In genomic region chr3:181694805-181695660, GRCh38 we compare ENCODE assay signal across 8 cellular contexts. TPM values are rescaled to one million over a fixed set of nuclear protein-coding genes. Genes with fewer than 3 reads are reported as not detected.
DNase-seq lines count a peak whose midpoint lies in the region; ATAC-seq and TF ChIP-seq lines count a peak whose summit lies in the region.

No MANE protein-coding gene starts in this region.

- H3K4me1 ChIP-seq in prostate gland (replicated peaks): peaks cover 3% of the 10 kb centered on the region

- H3K4me3 ChIP-seq in astrocyte of the cerebellum (ENCODE audit: low read depth, low read length): peak overlapping the region; percentile 44
- peak overlapping the region; percentile 46 for H3K4me3 ChIP-seq in iPS-11a (ENCODE audit: low read depth, low read length)
- peak overlapping the region; percentile 12 to 17 for H3K4me3 ChIP-seq in prostate gland

- 12% methylated on average over 53 of the region's 53 CpGs for WGBS in prostate gland

- intact Hi-C loops in prostate gland (cut with DNase I): no loop called here

- H3K9me3 ChIP-seq in prostate gland: no peaks in the 10 kb centered on the region

- no peaks in the 10 kb centered on the region for H3K36me3 ChIP-seq in prostate gland

- H3K27me3 ChIP-seq in prostate gland (replicated peaks; ENCODE audit: insufficient read depth): peaks cover 14% of the 10 kb centered on the region

- TF ChIP-seq CTCF in astrocyte of the cerebellum (IDR thresholded peaks at IDR 0.05; ENCODE audit: low read depth, low read length, missing control alignments) (peak; percentile 36), prostate gland (IDR thresholded peaks at IDR 0.05) (no peak)

- no peak overlapping the region for H3K27ac ChIP-seq in prostate gland

- in situ Hi-C loops in astrocyte of the cerebellum (cut with HindIII; ENCODE audit: low sequenced_read_pairs): loop anchor here (5.0 kb wide), 2 partner anchors 78 to 987 kb away; no protein-coding TSS in a partner anchor

- ATAC-seq in SK-N-SH treated with all-trans-retinoic acid at 6 μM for 48 hours (no peak), GM19023 (IDR thresholded peaks at IDR 0.05; ENCODE audit: unreplicated experiment) (no peak)

- TF ChIP-seq POLR2A in prostate gland (IDR thresholded peaks at IDR 0.05): no peak

- DNase-seq in DMS53 treated with DMSO at 0.1 percent for 48 hours (lab: John Stamatoyannopoulos, UW; ENCODE audit: unreplicated experiment): peak; percentile 10
- no peak for DNase-seq in astrocyte of the cerebellum (ENCODE audit: low read depth)
- DNase-seq in prostate gland (ENCODE audit: low spot score): no peak
- no peak for DNase-seq in RKO (ENCODE audit: low spot score)
- no peak for DNase-seq in activated T-cell treated with anti-CD3 and anti-CD28 coated beads, Interleukin-2, amount 50 U/mL, for 48 hours

TF ChIP-seq in SK-N-SH treated with all-trans-retinoic acid at 6 μM for 48 hours, 23 proteins besides CTCF, POLR2A, EP300 and RAD21:
- TF ChIP-seq, protein P1, sequence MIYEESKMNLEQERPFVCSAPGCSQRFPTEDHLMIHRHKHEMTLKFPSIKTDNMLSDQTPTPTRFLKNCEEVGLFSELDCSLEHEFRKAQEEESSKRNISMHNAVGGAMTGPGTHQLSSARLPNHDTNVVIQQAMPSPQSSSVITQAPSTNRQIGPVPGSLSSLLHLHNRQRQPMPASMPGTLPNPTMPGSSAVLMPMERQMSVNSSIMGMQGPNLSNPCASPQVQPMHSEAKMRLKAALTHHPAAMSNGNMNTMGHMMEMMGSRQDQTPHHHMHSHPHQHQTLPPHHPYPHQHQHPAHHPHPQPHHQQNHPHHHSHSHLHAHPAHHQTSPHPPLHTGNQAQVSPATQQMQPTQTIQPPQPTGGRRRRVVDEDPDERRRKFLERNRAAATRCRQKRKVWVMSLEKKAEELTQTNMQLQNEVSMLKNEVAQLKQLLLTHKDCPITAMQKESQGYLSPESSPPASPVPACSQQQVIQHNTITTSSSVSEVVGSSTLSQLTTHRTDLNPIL (CRISPR knock-in tag; IDR thresholded peaks at IDR 0.05; ENCODE audit: low read depth): no peak
- TF ChIP-seq ZNF8 (CRISPR knock-in tag; IDR thresholded peaks at IDR 0.05): no peak
- no peak for TF ChIP-seq PPARA (CRISPR knock-in tag; IDR thresholded peaks at IDR 0.05; ENCODE audit: borderline replicate concordance)
- no peak for TF ChIP-seq ZNF565 (CRISPR knock-in tag; conservative IDR thresholded peaks at IDR 0.05; ENCODE audit: low read depth)
- no peak for TF ChIP-seq TOX (CRISPR knock-in tag; IDR thresholded peaks at IDR 0.05; ENCODE audit: borderline replicate concordance)
- TF ChIP-seq, protein P2, sequence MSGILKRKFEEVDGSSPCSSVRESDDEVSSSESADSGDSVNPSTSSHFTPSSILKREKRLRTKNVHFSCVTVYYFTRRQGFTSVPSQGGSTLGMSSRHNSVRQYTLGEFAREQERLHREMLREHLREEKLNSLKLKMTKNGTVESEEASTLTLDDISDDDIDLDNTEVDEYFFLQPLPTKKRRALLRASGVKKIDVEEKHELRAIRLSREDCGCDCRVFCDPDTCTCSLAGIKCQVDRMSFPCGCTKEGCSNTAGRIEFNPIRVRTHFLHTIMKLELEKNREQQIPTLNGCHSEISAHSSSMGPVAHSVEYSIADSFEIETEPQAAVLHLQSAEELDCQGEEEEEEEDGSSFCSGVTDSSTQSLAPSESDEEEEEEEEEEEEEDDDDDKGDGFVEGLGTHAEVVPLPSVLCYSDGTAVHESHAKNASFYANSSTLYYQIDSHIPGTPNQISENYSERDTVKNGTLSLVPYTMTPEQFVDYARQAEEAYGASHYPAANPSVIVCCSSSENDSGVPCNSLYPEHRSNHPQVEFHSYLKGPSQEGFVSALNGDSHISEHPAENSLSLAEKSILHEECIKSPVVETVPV (CRISPR knock-in tag; IDR thresholded peaks at IDR 0.05): no peak
- TF ChIP-seq TCF4 (CRISPR knock-in tag; IDR thresholded peaks at IDR 0.05; ENCODE audit: borderline replicate concordance): no peak
- no peak for TF ChIP-seq ZFP30 (CRISPR knock-in tag; IDR thresholded peaks at IDR 0.05)
- TF ChIP-seq ISL1 (CRISPR knock-in tag; IDR thresholded peaks at IDR 0.05): no peak
- no peak for TF ChIP-seq GLIS3 (CRISPR knock-in tag; IDR thresholded peaks at IDR 0.05)
- no peak for TF ChIP-seq TSHZ2 (CRISPR knock-in tag; IDR thresholded peaks at IDR 0.05)
- no peak for TF ChIP-seq ZNF70 (CRISPR knock-in tag; IDR thresholded peaks at IDR 0.05)
- TF ChIP-seq OSR1 (CRISPR knock-in tag; IDR thresholded peaks at IDR 0.05): no peak
- TF ChIP-seq ZC3H10 (CRISPR knock-in tag; IDR thresholded peaks at IDR 0.05): no peak
- no peak for TF ChIP-seq BACH2 (CRISPR knock-in tag; IDR thresholded peaks at IDR 0.05; ENCODE audit: borderline replicate concordance)
- TF ChIP-seq RARB (CRISPR knock-in tag; IDR thresholded peaks at IDR 0.05): no peak
TF ChIP-seq in SK-N-SH treated with all-trans-retinoic acid at 6 μM for 48 hours: peak in this region for 0.

RNA-seq across cellular contexts. Expression of gene SOX2, which starts 16.7 kb away (rescaled TPM):
- total RNA-seq in prostate gland: 10 to 100 TPM; 10.5 to 17.8 TPM
